8 cellular contexts compared by ENCODE assay signal in the genomic region with DNA sequence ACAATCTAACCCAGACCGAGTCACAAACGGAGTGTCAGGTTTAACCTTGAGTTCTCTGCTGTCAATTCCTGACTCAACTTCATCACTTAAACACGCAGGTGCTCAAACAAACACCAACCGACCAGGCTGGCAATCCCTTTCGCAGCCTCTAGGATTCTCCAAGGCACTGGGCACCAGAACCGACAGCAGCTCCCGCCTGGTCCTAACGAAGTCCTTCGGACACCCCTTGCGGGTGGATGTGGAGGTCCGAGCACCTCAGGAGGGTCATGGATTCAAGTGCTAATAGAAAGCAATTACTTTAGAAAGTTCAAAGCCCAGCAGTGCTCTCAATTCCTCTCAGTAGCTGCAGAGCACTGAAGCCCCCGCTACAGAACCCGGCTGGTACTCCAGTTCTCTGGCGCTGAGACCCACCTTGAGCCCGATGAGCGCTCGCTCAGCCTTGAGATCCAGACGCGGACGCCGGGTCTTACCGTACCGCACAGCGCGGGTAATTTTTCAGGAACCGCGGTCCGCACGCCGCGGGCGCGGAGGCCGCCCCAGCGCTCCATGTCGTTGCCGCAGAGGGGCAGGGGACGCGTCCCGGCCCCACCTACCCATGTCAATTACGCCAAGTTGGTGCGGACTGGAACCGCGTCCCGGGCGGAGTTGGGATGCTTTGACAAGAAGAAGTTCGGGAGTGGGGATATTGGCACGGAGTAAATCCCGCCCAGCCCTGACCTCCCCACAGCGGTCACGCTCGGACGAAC. TPM values are rescaled to one million over a fixed set of nuclear protein-coding genes. Genes with fewer than 3 reads are reported as not detected.
DNase-seq lines count a peak whose midpoint lies in the region; ATAC-seq, FAIRE-seq and TF ChIP-seq lines count a peak whose summit lies in the region.

No MANE protein-coding gene starts in this region.

- H3K36me3 ChIP-seq in kidney (ENCODE audit: control insufficient read depth in 1 of 2, insufficient read depth in 2 of 2, low read length in 2 of 2): no peaks in the 10 kb centered on the region

- H3K9me3 Mint-ChIP-seq in activated B cell treated with CpG ODN at 0.5 μM for 24 hours: no peaks in the 10 kb centered on the region

- peaks cover 2% of the 10 kb centered on the region for H3K36me3 Mint-ChIP-seq in activated B cell treated with CpG ODN at 0.5 μM for 24 hours (ENCODE audit: low read depth)

- H3K27me3 Mint-ChIP-seq in activated B cell treated with CpG ODN at 0.5 μM for 24 hours: no peaks in the 10 kb centered on the region

- POLR2A ChIA-PET in activated B cell treated with CpG ODN at 0.5 μM for 24 hours (lab: Charles Lee): interaction anchor here (0.6 to 4.4 kb wide), 10 partner anchors 10 to 251 kb away, joined by 4 to 47 read pairs (median 7); a partner anchor contains a TSS

- FAIRE-seq in kidney (lab: Jason Lieb, UNC): no peak

- H3K4me3 Mint-ChIP-seq in activated B cell treated with CpG ODN at 0.5 μM for 24 hours: peak overlapping the region; percentile 94

- H3K27ac Mint-ChIP-seq in activated B cell treated with CpG ODN at 0.5 μM for 24 hours: peak overlapping the region; percentile 79

- ATAC-seq in HG02870 (IDR thresholded peaks at IDR 0.05; ENCODE audit: unreplicated experiment) (peak; percentile 10), activated B cell treated with CpG ODN at 0.5 μM for 24 hours (ENCODE audit: low read depth) (peak; percentile 3)

- H3K9ac ChIP-seq in kidney (ENCODE audit: low read length in 2 of 2): peak overlapping the region; percentile 26 to 57

- intact Hi-C loops in activated B cell treated with CpG ODN at 0.5 μM for 24 hours (cut with micrococcal nuclease) (loop anchor here (1.0 to 5.0 kb wide), 14 partner anchors 15 to 1054 kb away; a partner anchor contains a TSS), kidney (cut with DNase I) (no loop called here)

- peak overlapping the region; percentile 69 to 75 for H3K27ac ChIP-seq in kidney (ENCODE audit: low read depth in 2 of 2, low read length in 2 of 2)

- TF ChIP-seq CTCF in GM12873 (IDR thresholded peaks at IDR 0.05; ENCODE audit: insufficient read depth, low read depth, low read length, missing control alignments) (peak; percentile 59), activated B cell treated with CpG ODN at 0.5 μM for 24 hours (IDR thresholded peaks at IDR 0.05) (no peak), kidney (IDR thresholded peaks at IDR 0.05; ENCODE audit: borderline replicate concordance, extremely low read depth, insufficient read depth) (peak; percentile 18)

- H3K4me1 ChIP-seq in kidney (ENCODE audit: control insufficient read depth in 1 of 2, insufficient read depth in 1 of 2, low read depth in 1 of 2, low read length in 2 of 2): no peaks in the 10 kb centered on the region

- DNase-seq in NCI-H2171 (lab: John Stamatoyannopoulos, UW) (peak; percentile 22), activated B cell treated with CpG ODN at 0.5 μM for 24 hours (peak; percentile 48), cerebellar nuclear complex (lab: John Stamatoyannopoulos, UW) (peak; percentile 34 to 40), kidney (peak; percentile 73), OCI-M2 (lab: John Stamatoyannopoulos, UW; ENCODE audit: unreplicated experiment) (no peak)
- peak; percentile 63 for DNase-seq in stimulated activated CD4-positive, alpha-beta T cell treated with anti-CD3 and anti-CD28 coated beads, Interleukin-1b, Interleukin-23, amount 100 ng/mL, for 48 hours

- CTCF ChIA-PET in activated B cell treated with CpG ODN at 0.5 μM for 24 hours (lab: Charles Lee): interaction anchor here (1.2 to 1.6 kb wide), 3 partner anchors 16 to 58 kb away, joined by 3 to 9 read pairs (median 4); no protein-coding TSS in a partner anchor

- H3K4me3 ChIP-seq in kidney (ENCODE audit: low read length in 2 of 2): peak overlapping the region; percentile 59 to 80

- peaks cover 51% of the 10 kb centered on the region for H3K4me1 Mint-ChIP-seq in activated B cell treated with CpG ODN at 0.5 μM for 24 hours

- H3K9me3 ChIP-seq in kidney (ENCODE audit: control insufficient read depth in 1 of 2, low read length in 2 of 2): no peaks in the 10 kb centered on the region

RNA-seq across cellular contexts. Expression of a gene that starts 0.7 kb away (rescaled TPM):
- total RNA-seq in activated B cell treated with CpG ODN at 0.5 μM for 24 hours: 21.9 and 22.8 TPM in 2 replicates
- total RNA-seq in kidney: 8.0 TPM
- 1.5 TPM for polyA plus RNA-seq in kidney (ENCODE audit: insufficient read depth, low read depth, low replicate concordance)

RNA-seq across cellular contexts. Expression of a gene that starts 43.6 kb away (rescaled TPM):
- 20.4 and 22.5 TPM in 2 replicates for total RNA-seq in activated B cell treated with CpG ODN at 0.5 μM for 24 hours
- total RNA-seq in kidney: 8.5 TPM
- 5.8 TPM for polyA plus RNA-seq in kidney (ENCODE audit: insufficient read depth, low read depth, low replicate concordance)
